Comparison of ENCODE assay signal across 16 cellular contexts in the genomic region with DNA sequence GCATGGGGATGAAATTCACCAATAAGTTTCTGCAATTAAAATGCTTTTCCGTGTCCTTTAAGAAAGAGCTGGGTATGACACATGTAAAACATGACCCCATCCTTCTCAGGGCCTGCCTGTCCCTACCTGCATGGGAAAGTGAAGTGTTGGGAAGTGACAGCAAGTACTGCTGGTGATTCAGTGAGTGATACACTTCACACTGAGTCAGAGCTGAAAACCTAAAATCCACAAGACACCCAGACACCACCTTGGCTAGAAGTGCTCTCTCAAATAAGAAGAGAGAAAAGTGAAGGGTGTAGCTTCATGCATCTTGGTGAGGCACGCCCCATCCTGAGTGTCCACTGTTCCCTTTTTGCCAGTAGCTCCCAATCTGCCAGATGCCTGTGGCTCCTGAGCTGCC. TPM values are rescaled to one million over a fixed set of nuclear protein-coding genes. Genes with fewer than 3 reads are reported as not detected.
DNase-seq lines count a peak whose midpoint lies in the region; ATAC-seq, FAIRE-seq and TF ChIP-seq lines count a peak whose summit lies in the region.
"Had no signal": no experiment of that assay in that cellular context is flagged by ENCODE, and none has a peak within 500 bp of the region (broad histone marks: within the 10 kb centered on the region; RNA-seq: fewer than 3 reads in every experiment).

No MANE protein-coding gene starts in this region.

- peak; percentile 83 for ATAC-seq in RWPE2 (ENCODE audit: low read depth)
- peak; percentile 84 for ATAC-seq in stimulated activated effector memory CD8-positive, alpha-beta T cell treated with anti-CD3 and anti-CD28 coated beads, Interleukin-12 subunit alpha, Interleukin-12 subunit beta, amount 100 ng/mL, for 72 hours
- ATAC-seq: stimulated activated naive B cell treated with anti-CD40 and anti-IgM and Interleukin-4, amounts not matched to agents 10 μg/mL and 1 μg/mL and 100 μg/mL, for 72 hours had no signal

- no peak overlapping the region for H3K9ac ChIP-seq in kidney (ENCODE audit: low read length in 2 of 2)

- H3K9me3 ChIP-seq in RWPE2 (ENCODE audit: severe bottlenecking), result no peaks in the 10 kb centered on the region
- H3K9me3 ChIP-seq in kidney (ENCODE audit: control insufficient read depth in 1 of 2, low read length in 2 of 2), result no peaks in the 10 kb centered on the region
- H3K9me3 ChIP-seq: vagina had no signal

- H3K36me3 ChIP-seq in RWPE2 (ENCODE audit: low read depth) (peaks cover 58% of the 10 kb centered on the region), kidney (ENCODE audit: control insufficient read depth in 1 of 2, insufficient read depth in 2 of 2, low read length in 2 of 2) (peaks cover 7 to 23% of the 10 kb centered on the region in 2 donors)

- H3K4me3 ChIP-seq in RWPE2 (ENCODE audit: severe bottlenecking) (no peak overlapping the region), kidney (ENCODE audit: low read length in 2 of 2) (no peak overlapping the region)
- H3K4me3 ChIP-seq: vagina had no signal

- H3K4me3 Mint-ChIP-seq in activated naive CD4-positive, alpha-beta T cell treated with anti-CD3 and anti-CD28 coated beads, Interleukin-2, amount 50 U/mL, for 24 hours, result peak overlapping the region; percentile 51
- no peak overlapping the region for H3K4me3 Mint-ChIP-seq in dendritic cell treated with granulocyte-macrophage colony-stimulating factor and Interleukin-4, amounts not matched to agents 40 ng/mL and 50 ng/mL, for 4 days
- peak overlapping the region; percentile 37 for H3K4me3 Mint-ChIP-seq in stimulated activated effector memory CD8-positive, alpha-beta T cell treated with anti-CD3 and anti-CD28 coated beads, Interleukin-12 subunit alpha, Interleukin-12 subunit beta, amount 100 ng/mL, for 72 hours
- H3K4me3 Mint-ChIP-seq: stimulated activated naive B cell treated with anti-CD40 and anti-IgM and Interleukin-4, amounts not matched to agents 10 μg/mL and 1 μg/mL and 100 μg/mL, for 72 hours had no signal

- peaks cover 11% of the 10 kb centered on the region for H3K36me3 Mint-ChIP-seq in activated naive CD4-positive, alpha-beta T cell treated with anti-CD3 and anti-CD28 coated beads, Interleukin-2, amount 50 U/mL, for 24 hours
- H3K36me3 Mint-ChIP-seq in dendritic cell treated with granulocyte-macrophage colony-stimulating factor and Interleukin-4, amounts not matched to agents 40 ng/mL and 50 ng/mL, for 4 days (ENCODE audit: low read depth), result peaks cover 70% of the 10 kb centered on the region
- peaks cover 72% of the 10 kb centered on the region for H3K36me3 Mint-ChIP-seq in stimulated activated effector memory CD8-positive, alpha-beta T cell treated with anti-CD3 and anti-CD28 coated beads, Interleukin-12 subunit alpha, Interleukin-12 subunit beta, amount 100 ng/mL, for 72 hours

- peak overlapping the region; percentile 69 for H3K27ac ChIP-seq in RWPE2 (ENCODE audit: poor library complexity, severe bottlenecking)
- H3K27ac ChIP-seq in kidney (ENCODE audit: low read depth in 2 of 2, low read length in 2 of 2), result no peak overlapping the region
- H3K27ac ChIP-seq: vagina had no signal

- peaks cover 71% of the 10 kb centered on the region for H3K4me1 Mint-ChIP-seq in activated naive CD4-positive, alpha-beta T cell treated with anti-CD3 and anti-CD28 coated beads, Interleukin-2, amount 50 U/mL, for 24 hours
- peaks cover 41% of the 10 kb centered on the region for H3K4me1 Mint-ChIP-seq in dendritic cell treated with granulocyte-macrophage colony-stimulating factor and Interleukin-4, amounts not matched to agents 40 ng/mL and 50 ng/mL, for 4 days (ENCODE audit: low read depth)
- H3K4me1 Mint-ChIP-seq in stimulated activated effector memory CD8-positive, alpha-beta T cell treated with anti-CD3 and anti-CD28 coated beads, Interleukin-12 subunit alpha, Interleukin-12 subunit beta, amount 100 ng/mL, for 72 hours, result peaks cover 54% of the 10 kb centered on the region

- H3K27me3 ChIP-seq in RWPE2 (ENCODE audit: insufficient read depth, poor library complexity, severe bottlenecking), result no peaks in the 10 kb centered on the region
- H3K27me3 ChIP-seq: vagina had no signal

- H3K4me1 ChIP-seq in RWPE2 (ENCODE audit: insufficient read depth, poor library complexity, severe bottlenecking) (peaks cover 26% of the 10 kb centered on the region), kidney (ENCODE audit: control insufficient read depth in 1 of 2, insufficient read depth in 1 of 2, low read depth in 1 of 2, low read length in 2 of 2) (peaks cover 4 to 7% of the 10 kb centered on the region in 2 donors)

- TF ChIP-seq CTCF in RWPE2 (IDR thresholded peaks at IDR 0.05; ENCODE audit: poor library complexity, severe bottlenecking) (no peak), kidney (IDR thresholded peaks at IDR 0.05; ENCODE audit: borderline replicate concordance, extremely low read depth, insufficient read depth) (no peak)

- FAIRE-seq in kidney (lab: Jason Lieb, UNC), result no peak
- FAIRE-seq: islet of Langerhans had no signal

- no peaks in the 10 kb centered on the region for H3K9me3 Mint-ChIP-seq in activated naive CD4-positive, alpha-beta T cell treated with anti-CD3 and anti-CD28 coated beads, Interleukin-2, amount 50 U/mL, for 24 hours
- no peaks in the 10 kb centered on the region for H3K9me3 Mint-ChIP-seq in dendritic cell treated with granulocyte-macrophage colony-stimulating factor and Interleukin-4, amounts not matched to agents 40 ng/mL and 50 ng/mL, for 4 days
- H3K9me3 Mint-ChIP-seq in stimulated activated effector memory CD8-positive, alpha-beta T cell treated with anti-CD3 and anti-CD28 coated beads, Interleukin-12 subunit alpha, Interleukin-12 subunit beta, amount 100 ng/mL, for 72 hours, result no peaks in the 10 kb centered on the region
- H3K9me3 Mint-ChIP-seq: stimulated activated naive B cell treated with anti-CD40 and anti-IgM and Interleukin-4, amounts not matched to agents 10 μg/mL and 1 μg/mL and 100 μg/mL, for 72 hours had no signal

- no peaks in the 10 kb centered on the region for H3K27me3 Mint-ChIP-seq in activated naive CD4-positive, alpha-beta T cell treated with anti-CD3 and anti-CD28 coated beads, Interleukin-2, amount 50 U/mL, for 24 hours
- H3K27me3 Mint-ChIP-seq in dendritic cell treated with granulocyte-macrophage colony-stimulating factor and Interleukin-4, amounts not matched to agents 40 ng/mL and 50 ng/mL, for 4 days, result no peaks in the 10 kb centered on the region
- H3K27me3 Mint-ChIP-seq: stimulated activated naive B cell treated with anti-CD40 and anti-IgM and Interleukin-4, amounts not matched to agents 10 μg/mL and 1 μg/mL and 100 μg/mL, for 72 hours had no signal

- H3K27ac Mint-ChIP-seq in activated naive CD4-positive, alpha-beta T cell treated with anti-CD3 and anti-CD28 coated beads, Interleukin-2, amount 50 U/mL, for 24 hours, result peak overlapping the region; percentile 62
- H3K27ac Mint-ChIP-seq in dendritic cell treated with granulocyte-macrophage colony-stimulating factor and Interleukin-4, amounts not matched to agents 40 ng/mL and 50 ng/mL, for 4 days, result peak overlapping the region; percentile 56
- peak overlapping the region; percentile 84 for H3K27ac Mint-ChIP-seq in stimulated activated effector memory CD8-positive, alpha-beta T cell treated with anti-CD3 and anti-CD28 coated beads, Interleukin-12 subunit alpha, Interleukin-12 subunit beta, amount 100 ng/mL, for 72 hours
- H3K27ac Mint-ChIP-seq: stimulated activated naive B cell treated with anti-CD40 and anti-IgM and Interleukin-4, amounts not matched to agents 10 μg/mL and 1 μg/mL and 100 μg/mL, for 72 hours had no signal

- no peak for DNase-seq in activated naive CD4-positive, alpha-beta T cell treated with anti-CD3 and anti-CD28 coated beads, Interleukin-2, amount 50 U/mL, for 16 hours
- no peak for DNase-seq in RWPE2 (ENCODE audit: low spot score)
- peak in 1 of 2 donors; percentile 72 for DNase-seq in stimulated activated effector memory CD8-positive, alpha-beta T cell treated with anti-CD3 and anti-CD28 coated beads, Interleukin-12 subunit alpha, Interleukin-12 subunit beta, amount 100 ng/mL, for 72 hours (ENCODE audit: low spot score in 2 of 2)
- DNase-seq in NCI-H2107 treated with DMSO at 0.1 percent for 48 hours (lab: John Stamatoyannopoulos, UW; ENCODE audit: unreplicated experiment), result no peak
- DNase-seq in anterior cingulate cortex (lab: John Stamatoyannopoulos, UW), result no peak
- no peak for DNase-seq in kidney
- DNase-seq: DMS53; foreskin melanocyte; NCI-H1048; NCI-H345; stimulated activated CD4-positive, alpha-beta T cell treated with anti-CD3 and anti-CD28 coated beads, Interleukin-4, amount 100 ng/mL, for 1 hour; stimulated activated naive B cell treated with anti-CD40 and anti-IgM and Interleukin-4, amounts not matched to agents 10 μg/mL and 1 μg/mL and 100 μg/mL, for 72 hours had no signal

- intact Hi-C loops in dendritic cell treated with granulocyte-macrophage colony-stimulating factor and Interleukin-4, amounts not matched to agents 40 ng/mL and 50 ng/mL, for 4 days (cut with micrococcal nuclease), result no loop called here
- intact Hi-C loops in kidney (cut with DNase I), result no loop called here

RNA-seq across cellular contexts. Expression of gene RAB22A, which starts 3.3 kb away (rescaled TPM):
- 20.7 TPM for total RNA-seq in kidney
- 7.0 TPM for polyA plus RNA-seq in kidney (ENCODE audit: insufficient read depth, low read depth, low replicate concordance)
